29 cellular contexts compared by ENCODE assay signal in the genomic region with DNA sequence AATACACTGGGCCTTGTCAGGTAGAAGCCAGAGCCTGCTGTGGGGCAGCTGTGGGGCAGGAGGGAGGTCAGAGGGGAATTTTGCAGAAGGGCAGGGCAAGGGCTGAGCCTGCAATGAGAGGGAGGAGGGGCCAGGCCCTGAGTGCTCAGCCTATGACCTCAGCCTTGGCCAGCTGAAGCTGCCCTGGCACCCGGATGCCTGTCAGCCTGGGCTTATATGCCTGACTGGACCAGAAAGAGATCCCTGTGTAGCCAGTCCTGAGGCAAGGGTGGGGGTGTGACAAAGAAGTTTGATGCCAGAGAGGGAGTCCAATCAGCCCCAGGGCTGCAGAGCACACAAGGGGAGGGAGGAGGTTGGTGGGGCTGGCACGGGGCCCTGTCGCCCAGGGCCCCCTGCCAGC. TPM values are rescaled to one million over a fixed set of nuclear protein-coding genes. Genes with fewer than 3 reads are reported as not detected.
A peak's percentile ranks its signal among the peaks of the same experiment; 100 is the strongest.
DNase-seq lines count a peak whose midpoint lies in the region; ATAC-seq and TF ChIP-seq lines count a peak whose summit lies in the region.
"Had no signal": no experiment of that assay in that cellular context is flagged by ENCODE, and none has a peak within 500 bp of the region (broad histone marks: within the 10 kb centered on the region; RNA-seq: fewer than 3 reads in every experiment).

No MANE protein-coding gene starts in this region.

- peak in 1 of 5 donors; percentile 29 for DNase-seq in heart left ventricle
- no peak for DNase-seq in left cardiac atrium
- DNase-seq in RPMI8226 = peak; percentile 42
- peak; percentile 75 for DNase-seq in kidney tubule cell (ENCODE audit: low spot score)
- no peak for DNase-seq in upper lobe of right lung
- DNase-seq in thyroid gland = no peak
- no peak for DNase-seq in stimulated activated CD8-positive, alpha-beta memory T cell treated with anti-CD3 and anti-CD28 coated beads, Interleukin-4, amount 100 ng/mL, for 48 hours
- DNase-seq: ACHN; activated CD4-positive, alpha-beta T cell treated with anti-CD3 and anti-CD28 coated beads, Interleukin-2, amount 10 ng/mL, durations not matched to agents 7 days and 5 days; Caco-2; EL; foreskin melanocyte; hippocampal formation; MM.1S; NCI-H1417 treated with DMSO at 0.1 percent for 48 hours; NCI-H748 treated with DMSO at 0.1 percent for 48 hours; occipital lobe; spleen; stimulated activated CD4-positive, alpha-beta T cell treated with anti-CD3 and anti-CD28 coated beads, Interleukin-4, amount 100 ng/mL, for 24 hours; stimulated activated naive CD8-positive, alpha-beta T cell treated with anti-CD3 and anti-CD28 coated beads, Interleukin-15, amount 100 ng/mL, for 72 hours; T-helper 2 cell had no signal

- ATAC-seq in heart left ventricle = peak in 3 of 4 donors; percentile 19 to 35 (median 25)
- no peak for ATAC-seq in left cardiac atrium
- ATAC-seq in upper lobe of right lung = peak; percentile 13
- ATAC-seq in HG03520 (IDR thresholded peaks at IDR 0.05; ENCODE audit: unreplicated experiment) = no peak
- ATAC-seq: activated naive CD4-positive, alpha-beta T cell treated with anti-CD3 and anti-CD28 coated beads, Interleukin-2, amount 50 U/mL, for 72 hours; stimulated activated naive CD8-positive, alpha-beta T cell treated with anti-CD3 and anti-CD28 coated beads, Interleukin-15, amount 100 ng/mL, for 72 hours had no signal

- H3K4me1 ChIP-seq in heart left ventricle (peaks cover 0 to 21% (median 5%) of the 10 kb centered on the region in 12 donors), upper lobe of right lung (no peaks in the 10 kb centered on the region), thyroid gland (no peaks in the 10 kb centered on the region)
- H3K4me1 ChIP-seq: ascending aorta, Caco-2 had no signal

- H3K4me3 ChIP-seq in heart left ventricle = no peak overlapping the region
- no peak overlapping the region for H3K4me3 ChIP-seq in upper lobe of right lung
- H3K4me3 ChIP-seq in thyroid gland (replicated peaks in 1 of 3) = no peak overlapping the region
- H3K4me3 ChIP-seq: ascending aorta; BLaER1 treated with 17β-estradiol and CSF1 and Interleukin-3, amounts not matched to agents 10 nM and 100 nM; lung; PC-9; spleen had no signal

- 55 to 65% (median 60%) methylated on average over 3 of the region's 3 CpGs for WGBS in heart left ventricle, 4 donors
- 35 to 37% methylated on average over 3 of the region's 3 CpGs for WGBS in thyroid gland, 2 donors

- TF ChIP-seq CTCF in heart left ventricle (IDR thresholded peaks at IDR 0.05) (no peak), upper lobe of right lung (IDR thresholded peaks at IDR 0.05) (no peak), thyroid gland (IDR thresholded peaks at IDR 0.05) (no peak)

- intact Hi-C loops in heart left ventricle (cut with DNase I) = no loop called here
- intact Hi-C loops in left cardiac atrium (cut with DNase I) = no loop called here
- intact Hi-C loops in upper lobe of right lung (cut with DNase I) = no loop called here
- intact Hi-C loops in thyroid gland (cut with DNase I) = no loop called here

- peaks cover 0 to 3% (median 0%) of the 10 kb centered on the region in 9 donors for H3K27me3 ChIP-seq in heart left ventricle
- peaks cover 7% of the 10 kb centered on the region for H3K27me3 ChIP-seq in upper lobe of right lung
- no peaks in the 10 kb centered on the region for H3K27me3 ChIP-seq in thyroid gland
- H3K27me3 ChIP-seq: ascending aorta; BLaER1 treated with 17β-estradiol and CSF1 and Interleukin-3, amounts not matched to agents 10 nM and 100 nM had no signal

- TF ChIP-seq POLR2A in heart left ventricle (IDR thresholded peaks at IDR 0.05) (no peak), thyroid gland (IDR thresholded peaks at IDR 0.05) (no peak)

- H3K27ac ChIP-seq in heart left ventricle (no peak overlapping the region), upper lobe of right lung (no peak overlapping the region), thyroid gland (no peak overlapping the region)
- H3K27ac ChIP-seq: ascending aorta; BLaER1 treated with 17β-estradiol and CSF1 and Interleukin-3, amounts not matched to agents 10 nM and 100 nM; epithelial cell of prostate; PC-9; spleen had no signal

- H3K9me3 ChIP-seq in heart left ventricle (no peaks in the 10 kb centered on the region), upper lobe of right lung (no peaks in the 10 kb centered on the region), thyroid gland (no peaks in the 10 kb centered on the region)
- H3K9me3 ChIP-seq: ascending aorta; BLaER1 treated with 17β-estradiol and CSF1 and Interleukin-3, amounts not matched to agents 10 nM and 100 nM; Caco-2; spleen had no signal

- no peaks in the 10 kb centered on the region for H3K36me3 ChIP-seq in heart left ventricle
- no peaks in the 10 kb centered on the region for H3K36me3 ChIP-seq in upper lobe of right lung
- no peaks in the 10 kb centered on the region for H3K36me3 ChIP-seq in thyroid gland
- H3K36me3 ChIP-seq: ascending aorta; BLaER1 treated with 17β-estradiol and CSF1 and Interleukin-3, amounts not matched to agents 10 nM and 100 nM; spleen had no signal

RNA-seq across cellular contexts. Expression of gene PRRT4, which starts 22.3 kb away (rescaled TPM):
- total RNA-seq in heart left ventricle (1 to 10 TPM in 8 of 9 donors, under 1 TPM in 1; 0.31 to 3.1 (median 1.9) TPM), left cardiac atrium (1 to 10 TPM; 1.8 to 7.1 TPM), upper lobe of right lung (0.26 TPM), thyroid gland (1 to 10 TPM in 1 of 4 donors, under 1 TPM in 1, not detected in 2; 0.78 to 1.1 TPM)
- 1 to 10 TPM in 1 of 2 donors, under 1 TPM in 1; 0.51 to 2.7 TPM for polyA plus RNA-seq in heart left ventricle
- total RNA-seq: renal cortical epithelial cell had no signal

RNA-seq across cellular contexts. Expression of gene IMPDH1, which starts 26.0 kb away (rescaled TPM):
- total RNA-seq in heart left ventricle (10 to 100 TPM; 12.3 to 65.3 (median 25.7) TPM), left cardiac atrium (10 to 100 TPM; 31.2 to 34.1 TPM), upper lobe of right lung (59.8 TPM), thyroid gland (10 to 100 TPM; 12.3 to 37.9 (median 22.9) TPM)
- 10 to 100 TPM; 16.6 to 23.6 TPM for polyA plus RNA-seq in heart left ventricle

RNA-seq across cellular contexts. Expression of gene RBM28, which starts 40.1 kb away (rescaled TPM):
- 10 to 100 TPM; 12.0 to 29.0 (median 25.3) TPM for total RNA-seq in heart left ventricle
- polyA plus RNA-seq in heart left ventricle = 10 to 100 TPM; 21.7 to 40.2 TPM
- 10 to 100 TPM; 25.4 to 33.9 TPM for total RNA-seq in left cardiac atrium
- total RNA-seq in upper lobe of right lung = 28.3 TPM
- total RNA-seq in thyroid gland = 10 to 100 TPM; 19.1 to 36.9 (median 27.7) TPM

Comparison
In these comparisons a context has a peak if more than half of its experiments do, and no peak if none do; other contexts are left out.
1. ATAC-seq: peak in heart left ventricle (3 of 4) and upper lobe of right lung (single experiment); none in left cardiac atrium (0 of 2) and HG03520 (single experiment).
2. DNase-seq: peak in RPMI8226 (single experiment) and kidney tubule cell (single experiment); none in left cardiac atrium (single experiment), upper lobe of right lung (single experiment), thyroid gland (0 of 2) and stimulated activated CD8-positive, alpha-beta memory T cell treated with anti-CD3 and anti-CD28 coated beads, Interleukin-4, amount 100 ng/mL, for 48 hours (single experiment).